In the genomic region with DNA sequence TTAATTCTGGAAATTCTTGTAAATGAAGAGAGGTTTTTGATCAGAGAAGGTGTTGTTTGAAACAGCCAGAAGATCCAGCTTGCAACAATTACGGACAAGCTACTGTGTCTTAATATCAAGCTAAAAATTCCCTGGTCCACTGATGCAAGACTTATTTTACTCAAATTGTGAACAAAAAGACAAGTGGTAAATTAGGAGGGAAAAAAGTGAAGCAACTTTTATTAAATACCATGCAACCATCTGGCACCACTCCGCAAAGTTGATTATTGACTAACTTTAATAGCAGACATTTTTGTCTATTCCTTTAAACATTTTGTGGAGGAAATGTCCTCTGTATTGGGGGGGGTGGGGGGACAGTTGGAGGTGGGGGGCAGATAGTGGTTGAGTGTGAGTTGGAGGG, we compare ENCODE assay signal across 13 cellular contexts. TPM values are rescaled to one million over a fixed set of nuclear protein-coding genes. Genes with fewer than 3 reads are reported as not detected.
A peak's percentile ranks its signal among the peaks of the same experiment; 100 is the strongest.
DNase-seq lines count a peak whose midpoint lies in the region; ATAC-seq and TF ChIP-seq lines count a peak whose summit lies in the region.
"Had no signal": no experiment of that assay in that cellular context is flagged by ENCODE, and none has a peak within 500 bp of the region (broad histone marks: within the 10 kb centered on the region; RNA-seq: fewer than 3 reads in every experiment).

No MANE protein-coding gene starts in this region.

- no peak for DNase-seq in A673 (ENCODE audit: low spot score)
- DNase-seq in IMR-90 = no peak
- no peak for DNase-seq in ascending aorta (ENCODE audit: low spot score in 2 of 2)
- no peak for DNase-seq in tibial artery
- DNase-seq in NCI-H1092 (lab: John Stamatoyannopoulos, UW) = no peak
- DNase-seq: CD8-positive, alpha-beta T cell; COR-L47; GF-D8; KBM-7 had no signal

- no peak overlapping the region for H4K5ac ChIP-seq in IMR-90 (ENCODE audit: low read depth, low read length)

- no peak for TF ChIP-seq EP300 in gastroesophageal sphincter (IDR thresholded peaks at IDR 0.05)

- TF ChIP-seq CTCF in A673 (conservative IDR thresholded peaks at IDR 0.05; ENCODE audit: low read depth, low read length) (no peak), IMR-90 (conservative IDR thresholded peaks at IDR 0.05; ENCODE audit: low read depth, low read length) (no peak), ascending aorta (IDR thresholded peaks at IDR 0.05) (no peak), tibial artery (IDR thresholded peaks at IDR 0.05) (no peak), gastroesophageal sphincter (IDR thresholded peaks at IDR 0.05) (no peak)

- POLR2A ChIA-PET in A673 (lab: Charles Lee; ENCODE audit: low non-redundant PET) (no interaction called here), IMR-90 (lab: Charles Lee; ENCODE audit: unreplicated experiment) (interaction anchor here (1.1 kb wide), 1 partner anchor 235 kb away, joined by 7 read pairs; no protein-coding TSS in a partner anchor)

- H3K4me1 ChIP-seq in A673 (ENCODE audit: insufficient read depth, low read length, poor library complexity, severe bottlenecking) (peaks cover 66% of the 10 kb centered on the region), IMR-90 (ENCODE audit: control insufficient read depth, insufficient read depth, low read length) (peaks cover 17% of the 10 kb centered on the region), ascending aorta (peaks cover 0 to 25% of the 10 kb centered on the region in 2 donors), tibial artery (peaks cover 0 to 69% (median 30%) of the 10 kb centered on the region in 4 donors), gastroesophageal sphincter (peaks cover 0 to 40% (median 4%) of the 10 kb centered on the region in 3 donors)

- H3K36me3 ChIP-seq in A673 (ENCODE audit: insufficient read depth, low read length, poor library complexity, severe bottlenecking) (no peaks in the 10 kb centered on the region), IMR-90 (ENCODE audit: control insufficient read depth, insufficient read depth, low read length) (no peaks in the 10 kb centered on the region), ascending aorta (no peaks in the 10 kb centered on the region), tibial artery (no peaks in the 10 kb centered on the region), gastroesophageal sphincter (no peaks in the 10 kb centered on the region)

- no peak for ATAC-seq in IMR-90 (ENCODE audit: low read depth)
- no peak for ATAC-seq in gastroesophageal sphincter
- ATAC-seq in HG03175 (IDR thresholded peaks at IDR 0.05; ENCODE audit: unreplicated experiment) = no peak
- ATAC-seq: CD8-positive, alpha-beta T cell; HCT116 had no signal

- in situ Hi-C loops in IMR-90 (cut with MboI; ENCODE audit: low sequenced_read_pairs) = no loop called here

- H3K9ac ChIP-seq in IMR-90 (ENCODE audit: low read depth, low read length) = no peak overlapping the region

- TF ChIP-seq POLR2A in IMR-90 (IDR thresholded peaks at IDR 0.05; ENCODE audit: low read depth, low read length) (no peak), gastroesophageal sphincter (IDR thresholded peaks at IDR 0.05) (no peak)

- H2BK15ac ChIP-seq in IMR-90 (ENCODE audit: low read depth, low read length) = no peak overlapping the region

- H2BK20ac ChIP-seq in IMR-90 (ENCODE audit: low read depth, low read length) = peak overlapping the region; percentile 76; the same call in 1 of the 2 replicates

- H4K8ac ChIP-seq in IMR-90 (ENCODE audit: low read depth in 2 of 2, low read length in 2 of 2) = peak overlapping the region in 1 of 2 experiments; percentile 35; a peak in 1 of 4 replicates

- H4K20me1 ChIP-seq in IMR-90 (ENCODE audit: insufficient read depth, low read length) = no peaks in the 10 kb centered on the region

- H2AK9ac ChIP-seq in IMR-90 (replicated peaks; ENCODE audit: low read depth, low read length, poor library complexity) = no peak overlapping the region

- H3K79me1 ChIP-seq in IMR-90 (ENCODE audit: low read depth in 1 of 2, low read length in 2 of 2) = peaks cover 8 to 11% of the 10 kb centered on the region in 2 experiments; a peak in 3 of 4 replicates

- BruUV-seq in A673 (replicated peaks; lab: Mats Ljungman, UMichigan) = no TSS peak
- no TSS peak for BruUV-seq in IMR-90 (replicated peaks; lab: Mats Ljungman, UMichigan)

- H2AK5ac ChIP-seq in IMR-90 (ENCODE audit: low read depth, low read length) = no peak overlapping the region

- no peak overlapping the region for H3K4ac ChIP-seq in IMR-90 (ENCODE audit: low read depth, low read length)

- H3K23ac ChIP-seq in IMR-90 (ENCODE audit: low read depth, low read length) = no peak overlapping the region

- H2BK120ac ChIP-seq in IMR-90 (ENCODE audit: low read depth, low read length) = 0 out of 2 replicates have a peak overlapping the region, but pooled peaks have one; percentile 17

- H3K4me3 ChIP-seq in A673 (ENCODE audit: low read depth, low read length, poor library complexity, severe bottlenecking) = no peak overlapping the region
- no peak overlapping the region for H3K4me3 ChIP-seq in IMR-90 (ENCODE audit: insufficient read depth, low read depth, low read length)
- no peak overlapping the region for H3K4me3 ChIP-seq in ascending aorta
- H3K4me3 ChIP-seq in tibial artery = no peak overlapping the region
- no peak overlapping the region for H3K4me3 ChIP-seq in gastroesophageal sphincter

- no peak for TF ChIP-seq RAD21 in IMR-90 (IDR thresholded peaks at IDR 0.05; ENCODE audit: low read length)

- no peak overlapping the region for H3K4me2 ChIP-seq in IMR-90 (ENCODE audit: low read depth, low read length)

- H3K14ac ChIP-seq in IMR-90 (replicated peaks; ENCODE audit: low read depth, low read length) = 0 out of 2 replicates have a peak overlapping the region, but pooled peaks have one; percentile 13

- H2AFZ ChIP-seq in IMR-90 (replicated peaks; ENCODE audit: low read length, poor library complexity) = no peak overlapping the region

- CTCF ChIA-PET in A673 (lab: Charles Lee) (interaction anchor here (1.1 kb wide), 1 partner anchor 26 kb away, joined by 3 read pairs; no protein-coding TSS in a partner anchor), IMR-90 (lab: Yijun Ruan, JAX) (interaction anchor here (1.1 kb wide), 1 partner anchor 71 kb away, joined by 3 read pairs; no protein-coding TSS in a partner anchor)

- H2BK5ac ChIP-seq in IMR-90 (ENCODE audit: low read depth, low read length, poor library complexity, severe bottlenecking) = no peak overlapping the region

- H3K27me3 ChIP-seq in A673 (replicated peaks; ENCODE audit: insufficient read depth, low read depth, low read length, poor library complexity) (no peaks in the 10 kb centered on the region), IMR-90 (ENCODE audit: control insufficient read depth, insufficient read depth, low read length) (no peaks in the 10 kb centered on the region), ascending aorta (no peaks in the 10 kb centered on the region), tibial artery (no peaks in the 10 kb centered on the region), gastroesophageal sphincter (no peaks in the 10 kb centered on the region)

- no CpG with 5 or more reads among the region's 2 CpGs for WGBS in IMR-90 (ENCODE audit: extremely low coverage in 2 of 2, insufficient read length in 1 of 2), 2 experiments
- WGBS in gastroesophageal sphincter (ENCODE audit: low coverage in 1 of 2), 2 donors = 79 to 100% methylated on average over 2 of the region's 2 CpGs

- 0 out of 2 replicates have a peak overlapping the region, but pooled peaks have one; percentile 8 for H3K18ac ChIP-seq in IMR-90 (ENCODE audit: low read depth, low read length)

- peak overlapping the region; percentile 85 for H3K27ac ChIP-seq in A673 (ENCODE audit: low read depth, low read length, poor library complexity, severe bottlenecking)
- H3K27ac ChIP-seq in IMR-90 (ENCODE audit: insufficient read depth, low read length) = no peak overlapping the region
- H3K27ac ChIP-seq in ascending aorta = peak overlapping the region; percentile 67 to 69
- H3K27ac ChIP-seq in tibial artery = peak overlapping the region; percentile 39 to 98
- H3K27ac ChIP-seq in gastroesophageal sphincter = peak overlapping the region in 1 of 4 donors; percentile 62

- no peak overlapping the region for H4K91ac ChIP-seq in IMR-90 (ENCODE audit: insufficient read depth, low read depth, low read length)

- dilution Hi-C loops in IMR-90 (cut with HindIII; ENCODE audit: low sequenced_read_pairs, unreplicated experiment) = no loop called here

- H3K9me3 ChIP-seq in A673 (ENCODE audit: low read depth, low read length, poor library complexity, severe bottlenecking) (peaks cover 5% of the 10 kb centered on the region), IMR-90 (ENCODE audit: control insufficient read depth, insufficient read depth, low read length) (no peaks in the 10 kb centered on the region), ascending aorta (no peaks in the 10 kb centered on the region), tibial artery (no peaks in the 10 kb centered on the region), gastroesophageal sphincter (no peaks in the 10 kb centered on the region)

- H3K9me1 ChIP-seq in IMR-90 (ENCODE audit: insufficient read depth, low read length) = peaks cover 11% of the 10 kb centered on the region

- intact Hi-C loops in A673 (cut with micrococcal nuclease; ENCODE audit: unreplicated experiment) = no loop called here
- intact Hi-C loops in IMR-90 (cut with micrococcal nuclease) = loop anchor here (10.0 kb wide), 1 partner anchor 50 kb away; no protein-coding TSS in a partner anchor
- intact Hi-C loops in ascending aorta (cut with DNase I) = no loop called here
- intact Hi-C loops in tibial artery (cut with DNase I; ENCODE audit: low total_unique reads) = loop anchor here (5.0 kb wide), 1 partner anchor 47 kb away; no protein-coding TSS in a partner anchor

- H3K56ac ChIP-seq in IMR-90 (ENCODE audit: extremely low read depth, insufficient read depth, low read length) = no peak overlapping the region

TF ChIP-seq in IMR-90, 13 proteins besides CTCF, POLR2A, EP300 and RAD21:
- no peak for TF ChIP-seq CEBPB (IDR thresholded peaks at IDR 0.05; ENCODE audit: low read depth, low read length)
- TF ChIP-seq BHLHE40 (IDR thresholded peaks at IDR 0.05; ENCODE audit: low read depth, low read length) = no peak

RNA-seq across cellular contexts. Expression of a gene that starts 5.1 kb away (rescaled TPM):
- 265 and 286 TPM in 2 replicates for total RNA-seq in A673 (2021)
- 199 and 217 TPM in 2 replicates for total RNA-seq in IMR-90 (2012; rRNA removed)
- polyA plus RNA-seq in IMR-90 (2012; rRNA removed) = 217 and 265 TPM in 2 replicates
- polyA plus RNA-seq in IMR-90 (2012; cell fraction: cytosol; rRNA removed) = 110 and 169 TPM in 2 replicates
- polyA plus RNA-seq in IMR-90 (2012; cell fraction: nucleus; rRNA removed; ENCODE audit: low replicate concordance) = 42.8 and 115 TPM in 2 replicates
- 92.6 TPM for total RNA-seq in ascending aorta
- total RNA-seq in gastroesophageal sphincter = 100 to 1,000 TPM; 142 to 188 (median 170) TPM
- total RNA-seq: CD8-positive, alpha-beta T cell had no signal

RNA-seq across cellular contexts. Expression of a gene that starts 30.4 kb away (rescaled TPM):
- total RNA-seq in A673 (2021) = 1,757 and 2,074 TPM in 2 replicates
- 1,496 and 1,592 TPM in 2 replicates for total RNA-seq in IMR-90 (2012; rRNA removed)
- 1,549 and 1,808 TPM in 2 replicates for polyA plus RNA-seq in IMR-90 (2012; rRNA removed)
- 1,102 and 4,328 TPM in 2 replicates for polyA plus RNA-seq in IMR-90 (2012; cell fraction: cytosol; rRNA removed)
- polyA plus RNA-seq in IMR-90 (2012; cell fraction: nucleus; rRNA removed; ENCODE audit: low replicate concordance) = 319 and 633 TPM in 2 replicates
- 156 TPM for total RNA-seq in ascending aorta
- total RNA-seq in gastroesophageal sphincter = 100 to 1,000 TPM; 546 to 772 (median 602) TPM
- total RNA-seq: CD8-positive, alpha-beta T cell had no signal
- polyA plus RNA-seq: CD14-positive monocyte had no signal

Comparison
In these comparisons a context has a peak if more than half of its experiments do, and no peak if none do; other contexts are left out.
1. intact Hi-C loops: an anchor here in IMR-90 (10.0 kb wide) and tibial artery (5.0 kb wide); none called in A673 and ascending aorta.